In genomic region chr11:8234910-8235309, GRCh38 we compare ENCODE assay signal across 3 cellular contexts.
TF ChIP-seq lines count a peak whose summit lies in the region.

No MANE protein-coding gene starts in this region.

TF ChIP-seq in SK-N-SH, 30 proteins besides CTCF, POLR2A, EP300 and RAD21:
- no peak for TF ChIP-seq RXRA (IDR thresholded peaks at IDR 0.05; ENCODE audit: borderline replicate concordance, low read depth)
- no peak for TF ChIP-seq SMC3 (IDR thresholded peaks at IDR 0.05; ENCODE audit: low read depth, low read length)
- TF ChIP-seq FOXJ3 (CRISPR knock-in tag; IDR thresholded peaks at IDR 0.05), result 0 out of 2 replicates have a peak, but pooled peaks have one; percentile 1
- TF ChIP-seq SIN3A (IDR thresholded peaks at IDR 0.05; ENCODE audit: borderline replicate concordance, low read depth, low read length), result no peak
TF ChIP-seq in SK-N-SH: peak in this region for 1.

TF ChIP-seq in SK-N-SH treated with all-trans-retinoic acid at 6 μM for 48 hours, 23 proteins besides CTCF, POLR2A, EP300 and RAD21:
- TF ChIP-seq ESRRG (CRISPR knock-in tag; IDR thresholded peaks at IDR 0.05), result no peak
- TF ChIP-seq ZNF8 (CRISPR knock-in tag; IDR thresholded peaks at IDR 0.05), result no peak
- TF ChIP-seq ISL1 (CRISPR knock-in tag; IDR thresholded peaks at IDR 0.05), result no peak
- no peak for TF ChIP-seq TSHZ2 (CRISPR knock-in tag; IDR thresholded peaks at IDR 0.05)
- TF ChIP-seq PATZ1 (CRISPR knock-in tag; IDR thresholded peaks at IDR 0.05; ENCODE audit: borderline replicate concordance), result no peak
- no peak for TF ChIP-seq TCF4 (CRISPR knock-in tag; IDR thresholded peaks at IDR 0.05; ENCODE audit: borderline replicate concordance)
- no peak for TF ChIP-seq CSDC2 (CRISPR knock-in tag; IDR thresholded peaks at IDR 0.05)
- TF ChIP-seq TOX (CRISPR knock-in tag; IDR thresholded peaks at IDR 0.05; ENCODE audit: borderline replicate concordance), result no peak
- TF ChIP-seq CSRNP3 (CRISPR knock-in tag; IDR thresholded peaks at IDR 0.05), result no peak
- no peak for TF ChIP-seq ZFP3 (CRISPR knock-in tag; IDR thresholded peaks at IDR 0.05)
TF ChIP-seq in SK-N-SH treated with all-trans-retinoic acid at 6 μM for 48 hours: peak in this region for 0.

TF ChIP-seq in H1, 55 proteins besides CTCF, POLR2A, EP300 and RAD21:
- TF ChIP-seq EZH2 (IDR thresholded peaks at IDR 0.05; ENCODE audit: low read depth, low read length, severe bottlenecking) (no peak), TAF1 (IDR thresholded peaks at IDR 0.05; ENCODE audit: low read depth, low read length) (no peak)
